ENCODE assay signal across 10 cellular contexts in the genomic region with DNA sequence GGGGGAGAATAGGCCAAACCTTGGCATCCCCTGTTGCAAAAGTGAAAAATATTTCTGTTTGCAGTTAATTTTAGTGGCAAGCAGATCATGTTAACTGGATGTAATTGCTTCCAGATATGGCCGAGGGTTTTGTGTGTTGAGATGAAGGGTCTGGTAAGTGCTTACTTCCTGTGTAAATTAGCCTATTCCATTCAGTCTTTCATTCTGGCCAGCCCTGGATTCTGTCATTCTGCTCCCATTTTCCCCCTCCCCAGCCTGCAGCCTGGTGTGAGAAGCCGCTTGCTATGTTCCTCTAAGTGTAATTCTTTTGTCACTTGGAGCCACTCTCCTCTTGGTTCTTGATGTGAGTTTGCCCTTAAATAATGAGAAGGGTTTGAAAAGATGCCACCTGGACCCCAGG. TPM values are rescaled to one million over a fixed set of nuclear protein-coding genes. Genes with fewer than 3 reads are reported as not detected.
DNase-seq lines count a peak whose midpoint lies in the region; ATAC-seq and TF ChIP-seq lines count a peak whose summit lies in the region.
"Had no signal": no experiment of that assay in that cellular context is flagged by ENCODE, and none has a peak within 500 bp of the region (broad histone marks: within the 10 kb centered on the region; RNA-seq: fewer than 3 reads in every experiment).

No MANE protein-coding gene starts in this region.

- peaks cover 84% of the 10 kb centered on the region for H3K4me1 Mint-ChIP-seq in activated CD8-positive, alpha-beta T cell treated with anti-CD3 and anti-CD28 coated beads, Interleukin-2, amount 10 ng/mL, durations not matched to agents 7 days and 5 days (ENCODE audit: low read depth)
- H3K4me1 Mint-ChIP-seq in osteocyte (ENCODE audit: unreplicated experiment), result peaks cover 76% of the 10 kb centered on the region

- H3K4me3 Mint-ChIP-seq in activated CD8-positive, alpha-beta T cell treated with anti-CD3 and anti-CD28 coated beads, Interleukin-2, amount 10 ng/mL, durations not matched to agents 7 days and 5 days, result peak overlapping the region; percentile 71
- H3K4me3 Mint-ChIP-seq in osteocyte (ENCODE audit: unreplicated experiment), result no peak overlapping the region

- TF ChIP-seq CTCF in osteocyte (IDR thresholded peaks at IDR 0.05), result no peak

- no peaks in the 10 kb centered on the region for H3K9me3 Mint-ChIP-seq in activated CD8-positive, alpha-beta T cell treated with anti-CD3 and anti-CD28 coated beads, Interleukin-2, amount 10 ng/mL, durations not matched to agents 7 days and 5 days (ENCODE audit: insufficient read depth)
- H3K9me3 Mint-ChIP-seq in osteocyte (ENCODE audit: unreplicated experiment), result no peaks in the 10 kb centered on the region

- peaks cover 8% of the 10 kb centered on the region for H3K27me3 Mint-ChIP-seq in activated CD8-positive, alpha-beta T cell treated with anti-CD3 and anti-CD28 coated beads, Interleukin-2, amount 10 ng/mL, durations not matched to agents 7 days and 5 days (ENCODE audit: low read depth)
- H3K27me3 Mint-ChIP-seq in osteocyte (ENCODE audit: unreplicated experiment), result peaks cover 36% of the 10 kb centered on the region

- ATAC-seq in activated CD8-positive, alpha-beta T cell treated with anti-CD3 and anti-CD28 coated beads, Interleukin-2, amount 10 ng/mL, durations not matched to agents 7 days and 5 days, result no peak
- ATAC-seq in GM19395 (IDR thresholded peaks at IDR 0.05; ENCODE audit: unreplicated experiment), result no peak

- POLR2A ChIA-PET in activated CD8-positive, alpha-beta T cell treated with anti-CD3 and anti-CD28 coated beads, Interleukin-2, amount 10 ng/mL, durations not matched to agents 7 days and 5 days (lab: Charles Lee), result no interaction called here

- H3K36me3 Mint-ChIP-seq in activated CD8-positive, alpha-beta T cell treated with anti-CD3 and anti-CD28 coated beads, Interleukin-2, amount 10 ng/mL, durations not matched to agents 7 days and 5 days (ENCODE audit: low read depth), result peaks cover 21% of the 10 kb centered on the region
- peaks cover 26% of the 10 kb centered on the region for H3K36me3 Mint-ChIP-seq in osteocyte (ENCODE audit: unreplicated experiment)

- CTCF ChIA-PET in activated CD8-positive, alpha-beta T cell treated with anti-CD3 and anti-CD28 coated beads, Interleukin-2, amount 10 ng/mL, durations not matched to agents 7 days and 5 days (lab: Charles Lee), result interaction anchor here (1.1 kb wide), 1 partner anchor 21 kb away, joined by 3 read pairs; no protein-coding TSS in a partner anchor

- peak; percentile 59 for DNase-seq in DMS53 treated with DMSO at 0.1 percent for 48 hours (lab: John Stamatoyannopoulos, UW; ENCODE audit: unreplicated experiment)
- peak in 2 of 3 experiments; percentile 82 to 97 for DNase-seq in NCI-H1417 (lab: John Stamatoyannopoulos, UW)
- no peak for DNase-seq in activated CD8-positive, alpha-beta T cell treated with anti-CD3 and anti-CD28 coated beads, Interleukin-2, amount 10 ng/mL, durations not matched to agents 7 days and 5 days
- no peak for DNase-seq in osteocyte (ENCODE audit: extremely low spot score, unreplicated experiment)
- no peak for DNase-seq in occipital lobe (lab: John Stamatoyannopoulos, UW)
- DNase-seq in stimulated activated CD4-positive, alpha-beta T cell treated with anti-CD3 and anti-CD28 coated beads, Interleukin-15, amount 100 ng/mL, for 24 hours, result no peak
- DNase-seq in NCI-H82 treated with DMSO at 0.1 percent for 48 hours (lab: John Stamatoyannopoulos, UW; ENCODE audit: unreplicated experiment), result no peak
- DNase-seq: activated CD4-positive, CD25-positive, alpha-beta regulatory T cell treated with anti-CD3 and anti-CD28 coated beads, Interleukin-2, amount 50 U/mL, for 72 hours; head of caudate nucleus had no signal

- peak overlapping the region; percentile 83 for H3K27ac Mint-ChIP-seq in activated CD8-positive, alpha-beta T cell treated with anti-CD3 and anti-CD28 coated beads, Interleukin-2, amount 10 ng/mL, durations not matched to agents 7 days and 5 days
- H3K27ac Mint-ChIP-seq in osteocyte (ENCODE audit: unreplicated experiment), result peak overlapping the region; percentile 6

RNA-seq across cellular contexts. Expression of a gene that starts 17.5 kb away (rescaled TPM):
- 10 to 100 TPM; 16.3 to 16.4 TPM for total RNA-seq in activated CD8-positive, alpha-beta T cell treated with anti-CD3 and anti-CD28 coated beads, Interleukin-2, amount 10 ng/mL, durations not matched to agents 7 days and 5 days
- total RNA-seq in osteocyte (19.1 and 20.3 TPM in 2 replicates), occipital lobe (9.7 TPM)

Comparison
In these comparisons a context has a peak if more than half of its experiments do, and no peak if none do; other contexts are left out.
1. DNase-seq: peak in DMS53 treated with DMSO at 0.1 percent for 48 hours (single experiment) and NCI-H1417 (2 of 3); none in activated CD8-positive, alpha-beta T cell treated with anti-CD3 and anti-CD28 coated beads, Interleukin-2, amount 10 ng/mL, durations not matched to agents 7 days and 5 days (single experiment), osteocyte (single experiment), occipital lobe (single experiment), stimulated activated CD4-positive, alpha-beta T cell treated with anti-CD3 and anti-CD28 coated beads, Interleukin-15, amount 100 ng/mL, for 24 hours (single experiment) and NCI-H82 treated with DMSO at 0.1 percent for 48 hours (single experiment).